In genomic region chr13:67156718-67157049, GRCh38 we compare ENCODE assay signal across 28 cellular contexts.
"Had no signal": no experiment of that assay in that cellular context is flagged by ENCODE, and none has a peak within 500 bp of the region (broad histone marks: within the 10 kb centered on the region; RNA-seq: fewer than 3 reads in every experiment).

No MANE protein-coding gene starts in this region.

- H3K9me3 Mint-ChIP-seq: activated CD4-positive, alpha-beta memory T cell treated with anti-CD3 and anti-CD28 coated beads, Interleukin-2, amount 10 ng/mL, durations not matched to agents 7 days and 5 days; activated T-cell treated with anti-CD3 and anti-CD28 coated beads, Interleukin-2, amount 50 U/mL, for 24 hours; nephron progenitor cell had no signal

- H3K4me3 Mint-ChIP-seq: activated CD4-positive, alpha-beta memory T cell treated with anti-CD3 and anti-CD28 coated beads, Interleukin-2, amount 10 ng/mL, durations not matched to agents 7 days and 5 days; activated T-cell treated with anti-CD3 and anti-CD28 coated beads, Interleukin-2, amount 50 U/mL, for 24 hours; dendritic cell treated with granulocyte-macrophage colony-stimulating factor and Interleukin-4, amounts not matched to agents 40 ng/mL and 50 ng/mL, for 4 days; mesothelial cell of epicardium; naive B cell; nephron progenitor cell had no signal

- ATAC-seq: activated CD4-positive, CD25-positive, alpha-beta regulatory T cell treated with anti-CD3 and anti-CD28 coated beads, Interleukin-2, amount 50 U/mL, for 24 hours; gastrocnemius medialis; left colon; pancreas had no signal

- H3K9me3 ChIP-seq: breast epithelium, gastrocnemius medialis, pancreas, prostate gland, testis had no signal

- H3K27ac ChIP-seq: breast epithelium, epithelial cell of prostate, gastrocnemius medialis, pancreas, prostate gland, sigmoid colon, testis, VCaP had no signal

- DNase-seq: activated CD4-positive, alpha-beta memory T cell treated with anti-CD3 and anti-CD28 coated beads, Interleukin-2, amount 10 ng/mL, durations not matched to agents 7 days and 5 days; activated CD4-positive, alpha-beta T cell treated with anti-CD3 and anti-CD28 coated beads for 48 hours; activated CD8-positive, alpha-beta memory T cell treated with anti-CD3 and anti-CD28 coated beads, Interleukin-2, amount 50 U/mL, for 48 hours; activated gamma-delta T cell; activated naive CD4-positive, alpha-beta T cell treated with anti-CD3 and anti-CD28 coated beads, Interleukin-2, amount 50 U/mL, for 16 hours; activated T-cell treated with anti-CD3 and anti-CD28 coated beads, Interleukin-2, amount 50 U/mL, for 24 hours; central memory CD4-positive, alpha-beta T cell; effector CD4-positive, alpha-beta T cell; gastrocnemius medialis; glutamatergic neuron; left colon; naive B cell; nephron progenitor cell; pancreas; retina; sigmoid colon; small intestine; stimulated activated CD4-positive, alpha-beta T cell treated with anti-CD3 and anti-CD28 coated beads, Interleukin-1b, Interleukin-23, amount 100 ng/mL, for 48 hours; stimulated activated naive CD4-positive, alpha-beta T cell; testis; trophoblast cell had no signal

- H3K36me3 Mint-ChIP-seq: mesothelial cell of epicardium had no signal

- H3K27ac Mint-ChIP-seq: activated CD4-positive, alpha-beta memory T cell treated with anti-CD3 and anti-CD28 coated beads, Interleukin-2, amount 10 ng/mL, durations not matched to agents 7 days and 5 days; activated T-cell treated with anti-CD3 and anti-CD28 coated beads, Interleukin-2, amount 50 U/mL, for 24 hours; dendritic cell treated with granulocyte-macrophage colony-stimulating factor and Interleukin-4, amounts not matched to agents 40 ng/mL and 50 ng/mL, for 4 days; mesothelial cell of epicardium had no signal

- H3K4me1 Mint-ChIP-seq: activated CD4-positive, alpha-beta memory T cell treated with anti-CD3 and anti-CD28 coated beads, Interleukin-2, amount 10 ng/mL, durations not matched to agents 7 days and 5 days; naive B cell; nephron progenitor cell had no signal

- H3K4me3 ChIP-seq: breast epithelium, gastrocnemius medialis, pancreas, prostate gland, sigmoid colon had no signal

- H3K27me3 ChIP-seq: breast epithelium, gastrocnemius medialis, pancreas, sigmoid colon, testis had no signal

- H3K4me1 ChIP-seq: breast epithelium, gastrocnemius medialis, pancreas, prostate gland, sigmoid colon, testis had no signal

- H3K27me3 Mint-ChIP-seq: activated CD4-positive, alpha-beta memory T cell treated with anti-CD3 and anti-CD28 coated beads, Interleukin-2, amount 10 ng/mL, durations not matched to agents 7 days and 5 days; activated T-cell treated with anti-CD3 and anti-CD28 coated beads, Interleukin-2, amount 50 U/mL, for 24 hours; dendritic cell treated with granulocyte-macrophage colony-stimulating factor and Interleukin-4, amounts not matched to agents 40 ng/mL and 50 ng/mL, for 4 days; naive B cell had no signal

- H3K36me3 ChIP-seq: breast epithelium, gastrocnemius medialis, pancreas, prostate gland, sigmoid colon had no signal
